In genomic region chr16:3112058-3112880, GRCh38 we compare ENCODE assay signal across 8 cellular contexts. TPM values are rescaled to one million over a fixed set of nuclear protein-coding genes. Genes with fewer than 3 reads are reported as not detected.
DNase-seq lines count a peak whose midpoint lies in the region; ATAC-seq and TF ChIP-seq lines count a peak whose summit lies in the region.

ZNF205 (plus strand) TSS chr16:3112586; CDS start chr16:3113431, 845 bp downstream.

- no peak for TF ChIP-seq CTCF in DOHH2 (IDR thresholded peaks at IDR 0.05; ENCODE audit: low read depth, low read length, poor library complexity, severe bottlenecking)
- TF ChIP-seq CTCF in ascending aorta (IDR thresholded peaks at IDR 0.05) = no peak

- H3K79me2 ChIP-seq in DOHH2 (ENCODE audit: control insufficient read depth, low read length) = no peaks in the 10 kb centered on the region

- peak within 1 kb of the TSS; percentile 39 for H3K4me3 ChIP-seq in DOHH2 (ENCODE audit: low read length)
- peak within 1 kb of the TSS; percentile 62 to 84 for H3K4me3 ChIP-seq in ascending aorta
- peak within 1 kb of the TSS; percentile 91 for H3K4me3 ChIP-seq in right cardiac atrium (ENCODE audit: low read length)

- intact Hi-C loops in ascending aorta (cut with DNase I) (no loop called here), right cardiac atrium (cut with DNase I) (loop anchor here in 1 of 4 donors (10.0 kb wide), 1 partner anchor 47 kb away; the partner anchor contains the start of gene IL32)

- no peaks in the 10 kb centered on the region for H3F3A ChIP-seq in DOHH2 (ENCODE audit: control insufficient read depth, insufficient read depth)

- H3K36me3 ChIP-seq in DOHH2 (ENCODE audit: control insufficient read depth, low read length) (no peaks in the 10 kb centered on the region), ascending aorta (peaks cover 16 to 22% of the 10 kb centered on the region in 2 donors)

- peaks cover 33% of the 10 kb centered on the region for H3K27me3 ChIP-seq in DOHH2 (ENCODE audit: control insufficient read depth, low read length)
- H3K27me3 ChIP-seq in ascending aorta = no peaks in the 10 kb centered on the region
- no peaks in the 10 kb centered on the region for H3K27me3 ChIP-seq in right cardiac atrium (ENCODE audit: control insufficient read depth, insufficient read depth)

- ATAC-seq in right cardiac atrium (peak; percentile 92), GM18519 (IDR thresholded peaks at IDR 0.05; ENCODE audit: low FRiP score, unreplicated experiment) (no peak)

- H3K4me1 ChIP-seq in DOHH2 (ENCODE audit: control insufficient read depth, low read length) (peaks cover 3% of the 10 kb centered on the region), ascending aorta (peaks cover under 1 to 15% of the 10 kb centered on the region in 2 donors), right cardiac atrium (ENCODE audit: control insufficient read depth, insufficient read depth, low read length) (no peaks in the 10 kb centered on the region)

- no peaks in the 10 kb centered on the region for H3K9me2 ChIP-seq in DOHH2 (replicated peaks; ENCODE audit: control insufficient read depth, low read length)

- H4K20me1 ChIP-seq in DOHH2 (ENCODE audit: control insufficient read depth, insufficient read depth, low read depth, low read length) = no peaks in the 10 kb centered on the region

- DNase-seq in NCI-H1930 (lab: John Stamatoyannopoulos, UW) (peak; percentile 78 to 87), ascending aorta (ENCODE audit: low spot score in 2 of 2) (peak in 1 of 2 donors; percentile 84), right cardiac atrium (peak; percentile 78 to 91 (median 90)), putamen (ENCODE audit: low spot score) (peak; percentile 86), GM19240 (ENCODE audit: insufficient read length, low spot score) (no peak), MV-4-11 (lab: John Stamatoyannopoulos, UW) (no peak)

- peak within 1 kb of the TSS; percentile 36; the same call in 1 of the 2 replicates for H3K4me2 ChIP-seq in DOHH2 (ENCODE audit: low read length)

- H3K9me3 ChIP-seq in DOHH2 (ENCODE audit: control insufficient read depth, insufficient read depth, low read length) (no peaks in the 10 kb centered on the region), ascending aorta (no peaks in the 10 kb centered on the region), right cardiac atrium (ENCODE audit: control insufficient read depth, low read length) (no peaks in the 10 kb centered on the region)

- H3K27ac ChIP-seq in DOHH2 (ENCODE audit: low read depth, low read length) (no peak within 1 kb of the TSS), ascending aorta (peak within 1 kb of the TSS; percentile 8 to 42), right cardiac atrium (ENCODE audit: low read length) (peak within 1 kb of the TSS; percentile 53)

- WGBS in right cardiac atrium = 9% methylated on average over 23 of the region's 23 CpGs

RNA-seq across cellular contexts. Expression of gene ZNF205, which starts in this region (rescaled TPM):
- 49.8 TPM for total RNA-seq in ascending aorta
- total RNA-seq in right cardiac atrium = 10 to 100 TPM in 1 of 4 donors, 1 to 10 TPM in 3; 6.4 to 10.1 (median 9.2) TPM
- polyA plus RNA-seq in right cardiac atrium = 10.9 TPM

Comparison
In these comparisons a context has a peak if more than half of its experiments do, and no peak if none do; other contexts are left out.
1. H3K4me3 ChIP-seq: peak in every context shown above with its lines; median percentile 91 in right cardiac atrium; 73 in ascending aorta; 39 in DOHH2.
2. DNase-seq: peak in NCI-H1930 (2 of 2), right cardiac atrium (3 of 3) and putamen (single experiment); none in GM19240 (single experiment) and MV-4-11 (single experiment).